ENCODE assay signal across 6 cellular contexts in genomic region chr7:1512781-1513656, GRCh38. TPM values are rescaled to one million over a fixed set of nuclear protein-coding genes. Genes with fewer than 3 reads are reported as not detected.
DNase-seq lines count a peak whose midpoint lies in the region; FAIRE-seq and TF ChIP-seq lines count a peak whose summit lies in the region.

No MANE protein-coding gene starts in this region.

- H3K4me3 ChIP-seq in sigmoid colon: peak overlapping the region in 1 of 4 donors; percentile 5

- TF ChIP-seq POLR2A in GM12891 (IDR thresholded peaks at IDR 0.05; ENCODE audit: low read depth, low read length) (no peak), sigmoid colon (IDR thresholded peaks at IDR 0.05) (no peak)

- peaks cover 0 to 26% (median 11%) of the 10 kb centered on the region in 3 donors for H3K27me3 ChIP-seq in sigmoid colon

- FAIRE-seq in GM12891 (lab: Jason Lieb, UNC) (peak; percentile 83), D721Med (lab: Jason Lieb, UNC) (no peak)

- H3K9me3 ChIP-seq in sigmoid colon: no peaks in the 10 kb centered on the region

- TF ChIP-seq EP300 in sigmoid colon (IDR thresholded peaks at IDR 0.05): no peak

- intact Hi-C loops in sigmoid colon (cut with DNase I): no loop called here

- DNase-seq in GM12891 (ENCODE audit: insufficient read length, low spot score): peak; percentile 66
- DNase-seq in RKO (ENCODE audit: low spot score): peak; percentile 72
- peak; percentile 74 for DNase-seq in dedifferentiated amniotic fluid mesenchymal stem cell (ENCODE audit: extremely low spot score)
- DNase-seq in sigmoid colon: peak; percentile 78
- no peak for DNase-seq in D721Med (ENCODE audit: insufficient read length, low spot score)
- DNase-seq in HuH-7.5 (ENCODE audit: low spot score): no peak

- H3K36me3 ChIP-seq in sigmoid colon: no peaks in the 10 kb centered on the region

- H3K27ac ChIP-seq in sigmoid colon: peak overlapping the region; percentile 58 to 75 (median 68)

- TF ChIP-seq CTCF in sigmoid colon (IDR thresholded peaks at IDR 0.05) (no peak), D721Med (IDR thresholded peaks at IDR 0.05; ENCODE audit: insufficient read depth, missing control alignments) (no peak)

- WGBS in sigmoid colon, 2 donors: 46 to 75% methylated on average over 35 of the region's 35 CpGs

- peaks cover 0 to 13% (median 0%) of the 10 kb centered on the region in 4 donors for H3K4me1 ChIP-seq in sigmoid colon

TF ChIP-seq in GM12891, 5 proteins besides CTCF, POLR2A, EP300 and RAD21:
- TF ChIP-seq POLR2AphosphoS5 (IDR thresholded peaks at IDR 0.05; ENCODE audit: low read depth, low read length) (no peak), PAX5 (IDR thresholded peaks at IDR 0.05; ENCODE audit: insufficient read depth, low read length, severe bottlenecking) (no peak), SPI1 (IDR thresholded peaks at IDR 0.05; ENCODE audit: low read depth, low read length) (no peak), POU2F2 (IDR thresholded peaks at IDR 0.05; ENCODE audit: low read depth, low read length) (no peak), TAF1 (IDR thresholded peaks at IDR 0.05; ENCODE audit: low read depth, low read length) (no peak)

RNA-seq across cellular contexts. Expression of gene INTS1, which starts 8.8 kb away (rescaled TPM):
- 33.2 TPM for polyA plus RNA-seq in GM12891 (2012; ENCODE audit: low read depth, missing spikeins)
- 10 to 100 TPM; 18.9 to 35.7 (median 26.2) TPM for total RNA-seq in sigmoid colon
- 10 to 100 TPM; 16.2 to 78.3 (median 22.9) TPM for polyA plus RNA-seq in sigmoid colon

RNA-seq across cellular contexts. Expression of gene MAFK, which starts 17.5 kb away (rescaled TPM):
- polyA plus RNA-seq in GM12891 (2012; ENCODE audit: low read depth, missing spikeins): 8.2 TPM
- total RNA-seq in sigmoid colon: 10 to 100 TPM; 22.1 to 57.6 (median 42.5) TPM
- 10 to 100 TPM; 34.8 to 43.0 (median 42.1) TPM for polyA plus RNA-seq in sigmoid colon

RNA-seq across cellular contexts. Expression of gene TMEM184A, which starts 43.0 kb away (rescaled TPM):
- polyA plus RNA-seq in GM12891 (2012; ENCODE audit: low read depth, missing spikeins): 0.04 TPM
- under 1 TPM in 1 of 4 donors, not detected in 3; 0.28 TPM for total RNA-seq in sigmoid colon
- 10 to 100 TPM in 2 of 3 donors, 1 to 10 TPM in 1; 8.4 to 60.3 (median 10.2) TPM for polyA plus RNA-seq in sigmoid colon

RNA-seq across cellular contexts. Expression of gene MICALL2, which starts 53.7 kb away (rescaled TPM):
- 1.2 TPM for polyA plus RNA-seq in GM12891 (2012; ENCODE audit: low read depth, missing spikeins)
- 10 to 100 TPM in 3 of 4 donors, 1 to 10 TPM in 1; 8.4 to 31.6 (median 18.9) TPM for total RNA-seq in sigmoid colon
- 10 to 100 TPM; 30.7 to 86.2 (median 39.6) TPM for polyA plus RNA-seq in sigmoid colon

RNA-seq across cellular contexts. Expression of gene PSMG3, which starts 56.8 kb away (rescaled TPM):
- 35.2 TPM for polyA plus RNA-seq in GM12891 (2012; ENCODE audit: low read depth, missing spikeins)
- total RNA-seq in sigmoid colon: 10 to 100 TPM; 23.3 to 52.8 (median 41.6) TPM
- 10 to 100 TPM; 50.5 to 68.0 (median 66.6) TPM for polyA plus RNA-seq in sigmoid colon

Comparison
In these comparisons a context has a peak if more than half of its experiments do, and no peak if none do; other contexts are left out.
1. DNase-seq: peak in GM12891 (single experiment), RKO (single experiment), dedifferentiated amniotic fluid mesenchymal stem cell (single experiment) and sigmoid colon (single experiment); none in D721Med (single experiment) and HuH-7.5 (single experiment).